ENCODE assay signal across 9 cellular contexts in genomic region chr2:19901201-19901457, GRCh38. TPM values are rescaled to one million over a fixed set of nuclear protein-coding genes. Genes with fewer than 3 reads are reported as not detected.
A peak's percentile ranks its signal among the peaks of the same experiment; 100 is the strongest.
DNase-seq lines count a peak whose midpoint lies in the region; ATAC-seq, FAIRE-seq and TF ChIP-seq lines count a peak whose summit lies in the region.
"Had no signal": no experiment of that assay in that cellular context is flagged by ENCODE, and none has a peak within 500 bp of the region (broad histone marks: within the 10 kb centered on the region; RNA-seq: fewer than 3 reads in every experiment).

No MANE protein-coding gene starts in this region.

- H3K9me3 ChIP-seq in A549: no peaks in the 10 kb centered on the region
- no peaks in the 10 kb centered on the region for H3K9me3 ChIP-seq in K562 (replicated peaks; ENCODE audit: control insufficient read depth, insufficient read depth, low read depth, low read length)
- no peaks in the 10 kb centered on the region for H3K9me3 ChIP-seq in right lobe of liver
- H3K9me3 ChIP-seq in tibial nerve: no peaks in the 10 kb centered on the region

- DNase-seq in A549 (ENCODE audit: low read depth in 1 of 2, low spot score in 1 of 2) (peak in 1 of 2 experiments; percentile 13), K562 (ENCODE audit: extremely low read depth in 1 of 4, low spot score in 3 of 4) (no peak), right lobe of liver (peak in 1 of 3 donors; percentile 61), tibial nerve (ENCODE audit: low spot score in 2 of 2) (peak in 1 of 2 donors; percentile 24), HuH-7 (ENCODE audit: low spot score) (no peak)
- DNase-seq in stimulated activated CD4-positive, alpha-beta T cell treated with anti-CD3 and anti-CD28 coated beads, Interleukin-4, amount 100 ng/mL, for 4 hours: no peak

- no peak for TF ChIP-seq CTCF in A549 (IDR thresholded peaks at IDR 0.05)
- no peak for TF ChIP-seq CTCF in K562 (IDR thresholded peaks at IDR 0.05 in 2 of 3, conservative IDR thresholded peaks at IDR 0.05 in 1 of 3; ENCODE audit: insufficient read depth in 2 of 3, low read depth in 1 of 3, low read length in 3 of 3)
- TF ChIP-seq CTCF in right lobe of liver (IDR thresholded peaks at IDR 0.05): no peak
- no peak for TF ChIP-seq CTCF in tibial nerve (IDR thresholded peaks at IDR 0.05)

- intact Hi-C loops in K562 (cut with micrococcal nuclease) (loop anchor here (5.0 kb wide), 1 partner anchor 151 kb away; the partner anchor contains the start of gene LAPTM4A), right lobe of liver (cut with DNase I) (no loop called here)

- peak; percentile 45 to 50 for ATAC-seq in A549
- ATAC-seq in GM19043 (IDR thresholded peaks at IDR 0.05; ENCODE audit: low read depth, unreplicated experiment): peak; percentile 1
- ATAC-seq in HG03442 (IDR thresholded peaks at IDR 0.05; ENCODE audit: unreplicated experiment): peak; percentile 1
- peak; percentile 4 for ATAC-seq in K562
- ATAC-seq in right lobe of liver: peak in 3 of 4 donors; percentile 33 to 50 (median 48)

- peak overlapping the region; percentile 97 to 98 for H3K9ac ChIP-seq in K562 (ENCODE audit: insufficient read depth in 1 of 2, low read depth in 2 of 2, low read length in 2 of 2)

- TSS peak; percentile 51 for BruUV-seq in K562 (replicated peaks; lab: Mats Ljungman, UMichigan)

- TF ChIP-seq EP300 in A549 (IDR thresholded peaks at IDR 0.05) (no peak), K562 (IDR thresholded peaks at IDR 0.05; ENCODE audit: low read length) (no peak), tibial nerve (IDR thresholded peaks at IDR 0.05) (no peak)

- TF ChIP-seq POLR2A in A549 (IDR thresholded peaks at IDR 0.05; ENCODE audit: low read length) (no peak), K562 (conservative IDR thresholded peaks at IDR 0.05) (no peak), right lobe of liver (IDR thresholded peaks at IDR 0.05) (no peak), tibial nerve (IDR thresholded peaks at IDR 0.05) (no peak)

- POLR2A ChIA-PET in A549 (lab: Yijun Ruan, JAX): interaction anchor here (0.7 to 1.0 kb wide), 6 partner anchors 8 to 324 kb away, joined by 3 to 7 read pairs (median 4); partner anchors contain the start of gene SDC1
- POLR2A ChIA-PET in K562 (lab: Yijun Ruan, JAX): interaction anchor here (0.6 to 1.3 kb wide), 9 partner anchors 11 to 343 kb away, joined by 3 to 13 read pairs (median 4); no protein-coding TSS in a partner anchor

- in situ Hi-C loops in K562 (cut with MboI): no loop called here

- peaks cover 7% of the 10 kb centered on the region; the same call in 1 of the 2 replicates for H4K20me1 ChIP-seq in K562 (replicated peaks; ENCODE audit: control insufficient read depth, insufficient read depth, low read length)

- WGBS in A549 (ENCODE audit: missing lambda C conversion rate): 2% methylated on average over 22 of the region's 22 CpGs
- under 1% methylated on average over 21 of the region's 22 CpGs for WGBS in K562 (ENCODE audit: insufficient coverage, low coverage, missing lambda C conversion rate)
- 0% methylated on average over 11 of the region's 22 CpGs for WGBS in right lobe of liver (ENCODE audit: insufficient coverage, low coverage, low lambda C conversion rate, missing lambda C conversion rate)
- WGBS in tibial nerve, 2 donors: 0% methylated on average over 22 of the region's 22 CpGs

- H3K4me1 ChIP-seq in A549 (peaks cover 37% of the 10 kb centered on the region; the same call in 2 of the 3 replicates), K562 (replicated peaks in 1 of 2; ENCODE audit: control insufficient read depth in 2 of 2, insufficient read depth in 2 of 2, low read length in 2 of 2) (peaks cover 10 to 12% of the 10 kb centered on the region in 2 experiments; a peak in 4 of 5 replicates), right lobe of liver (peaks cover 0 to 40% (median 5%) of the 10 kb centered on the region in 4 donors), tibial nerve (peaks cover 0 to 55% (median 28%) of the 10 kb centered on the region in 4 donors)

- H3K9me1 ChIP-seq in K562 (ENCODE audit: control insufficient read depth, insufficient read depth, low read length): no peaks in the 10 kb centered on the region

- H3K4me3 ChIP-seq in A549 (peak overlapping the region; percentile 61), K562 (peak overlapping the region; percentile 68), right lobe of liver (peak overlapping the region; percentile 83 to 87 (median 86)), tibial nerve (peak overlapping the region; percentile 74 to 98 (median 91))

- no peaks in the 10 kb centered on the region for H3K27me3 ChIP-seq in K562 (ENCODE audit: control insufficient read depth in 2 of 2, insufficient read depth in 2 of 2, low read length in 2 of 2)
- H3K27me3 ChIP-seq in right lobe of liver: no peaks in the 10 kb centered on the region
- H3K27me3 ChIP-seq in tibial nerve: no peaks in the 10 kb centered on the region

- H3K27ac ChIP-seq in A549 (peak overlapping the region; percentile 91 to 97), K562 (ENCODE audit: extremely low read depth, low read depth, low read length) (peak overlapping the region; percentile 99), right lobe of liver (peak overlapping the region; percentile 95 to 98 (median 97)), tibial nerve (peak overlapping the region; percentile 86 to 98 (median 94))

- H3K4me2 ChIP-seq in A549 (peak overlapping the region; percentile 90), K562 (ENCODE audit: insufficient read depth, low read length) (peak overlapping the region; percentile 92)

- H3K79me2 ChIP-seq in K562 (ENCODE audit: control insufficient read depth, insufficient read depth, low read length): peaks cover 59% of the 10 kb centered on the region

- FAIRE-seq in A549 (lab: Jason Lieb, UNC) (no peak), K562 (lab: Jason Lieb, UNC) (no peak)
- FAIRE-seq: islet of Langerhans had no signal

- CTCF ChIA-PET in A549 (lab: Yijun Ruan, JAX) (no interaction called here), K562 (lab: Yijun Ruan, JAX; ENCODE audit: low intra/inter-chr PET ratio) (no interaction called here)

- TF ChIP-seq RAD21 in A549 (conservative IDR thresholded peaks at IDR 0.05 in 1 of 2, IDR thresholded peaks at IDR 0.05 in 1 of 2) (no peak), K562 (CRISPR knock-in tag; conservative IDR thresholded peaks at IDR 0.05 in 1 of 2, IDR thresholded peaks at IDR 0.05 in 1 of 2) (no peak)

- H2AFZ ChIP-seq in K562 (ENCODE audit: low read depth, low read length): peak overlapping the region; percentile 97

- H3K36me3 ChIP-seq in K562 (ENCODE audit: control insufficient read depth, insufficient read depth, low read length) (peaks cover 3% of the 10 kb centered on the region; the same call in 1 of the 3 replicates), right lobe of liver (no peaks in the 10 kb centered on the region), tibial nerve (no peaks in the 10 kb centered on the region)

TF ChIP-seq in A549, 52 proteins besides CTCF, POLR2A, EP300 and RAD21:
- peak; percentile 30; the same call in 1 of the 2 replicates for TF ChIP-seq KDM5A (IDR thresholded peaks at IDR 0.05)
- no peak for TF ChIP-seq NPAS2 (CRISPR knock-in tag; IDR thresholded peaks at IDR 0.05; ENCODE audit: borderline replicate concordance)

TF ChIP-seq in K562, 482 proteins besides CTCF, POLR2A, EP300 and RAD21 (continues in another document):
- no peak for TF ChIP-seq SMAD3 (CRISPR knock-in tag; conservative IDR thresholded peaks at IDR 0.05)

RNA-seq across cellular contexts. Expression of gene TTC32, which starts 0.7 kb away (rescaled TPM):
- polyA plus RNA-seq in A549 (2011; rRNA removed) (23.4 and 37.1 TPM in 2 replicates), A549 (2017; fragmentation: RNase III; extraction: RNeasy Plus Mini Kit Qiagen cat#74134 plus additional on column Dnase treatment) (19.6 to 22.4 TPM (median 21.4 TPM) in 3 replicates), K562 (2011; rRNA removed) (64.3 and 69.3 TPM in 2 replicates), K562 (2014; fragmentation: Illumina TruSeq; extraction: Trizol) (39.6 and 40.5 TPM in 2 replicates), K562 (2014; fragmentation: Nextera tagmentation; extraction: Ambion mirVana) (10 to 100 TPM; 55.0 to 66.5 TPM), K562 (2014; rRNA removed) (55.0 and 71.4 TPM in 2 replicates)
- polyA plus RNA-seq in A549 (2012; cell fraction: cytosol; rRNA removed): 15.4 and 16.8 TPM in 2 replicates
- 12.8 and 13.5 TPM in 2 replicates for polyA plus RNA-seq in A549 (2012; cell fraction: nucleus; rRNA removed)
- 9.1 and 10.7 TPM in 2 replicates for polyA minus RNA-seq in A549 (2011; rRNA and poly(A)+ RNA removed)
- total RNA-seq in K562 (2011; cell fraction: chromatin; rRNA removed; ENCODE audit: low replicate concordance): 43.8 and 77.6 TPM in 2 replicates
- 47.5 and 49.7 TPM in 2 replicates for total RNA-seq in K562 (2011; cell fraction: nucleolus; rRNA removed)
- 59.5 and 69.1 TPM in 2 replicates for total RNA-seq in K562 (2011; cell fraction: nucleoplasm; rRNA removed)
- total RNA-seq in K562 (2014; rRNA removed) (23.7 and 27.6 TPM in 2 replicates), K562 (2014; rRNA removed; fragmentation: Illumina TruSeq; extraction: Trizol) (52.6 and 59.0 TPM in 2 replicates), K562 (2015; rRNA removed; fragmentation: Illumina TruSeq; extraction: Trizol) (38.2 and 42.3 TPM in 2 replicates), K562 (2021) (36.5 and 40.8 TPM in 2 replicates), right lobe of liver (1 to 10 TPM; 2.4 to 5.5 (median 3.8) TPM), tibial nerve (10 to 100 TPM in 3 of 4 donors, 1 to 10 TPM in 1; 9.6 to 19.7 (median 15.6) TPM)
- 32.1 and 37.1 TPM in 2 replicates for polyA plus RNA-seq in K562 (2011; cell fraction: cytosol; rRNA removed)
- polyA plus RNA-seq in K562 (2011; cell fraction: nucleus; rRNA removed): 90.6 and 119 TPM in 2 replicates
- 38.8 and 49.6 TPM in 2 replicates for polyA plus RNA-seq in K562 (2012)
- polyA minus RNA-seq in K562 (2011; rRNA and poly(A)+ RNA removed): 26.9 and 30.0 TPM in 2 replicates
- 13.1 and 15.0 TPM in 2 replicates for polyA minus RNA-seq in K562 (2011; cell fraction: cytosol; rRNA and poly(A)+ RNA removed)
- polyA minus RNA-seq in K562 (2011; cell fraction: nucleus; rRNA and poly(A)+ RNA removed): 90.5 and 115 TPM in 2 replicates
